In the genomic region with DNA sequence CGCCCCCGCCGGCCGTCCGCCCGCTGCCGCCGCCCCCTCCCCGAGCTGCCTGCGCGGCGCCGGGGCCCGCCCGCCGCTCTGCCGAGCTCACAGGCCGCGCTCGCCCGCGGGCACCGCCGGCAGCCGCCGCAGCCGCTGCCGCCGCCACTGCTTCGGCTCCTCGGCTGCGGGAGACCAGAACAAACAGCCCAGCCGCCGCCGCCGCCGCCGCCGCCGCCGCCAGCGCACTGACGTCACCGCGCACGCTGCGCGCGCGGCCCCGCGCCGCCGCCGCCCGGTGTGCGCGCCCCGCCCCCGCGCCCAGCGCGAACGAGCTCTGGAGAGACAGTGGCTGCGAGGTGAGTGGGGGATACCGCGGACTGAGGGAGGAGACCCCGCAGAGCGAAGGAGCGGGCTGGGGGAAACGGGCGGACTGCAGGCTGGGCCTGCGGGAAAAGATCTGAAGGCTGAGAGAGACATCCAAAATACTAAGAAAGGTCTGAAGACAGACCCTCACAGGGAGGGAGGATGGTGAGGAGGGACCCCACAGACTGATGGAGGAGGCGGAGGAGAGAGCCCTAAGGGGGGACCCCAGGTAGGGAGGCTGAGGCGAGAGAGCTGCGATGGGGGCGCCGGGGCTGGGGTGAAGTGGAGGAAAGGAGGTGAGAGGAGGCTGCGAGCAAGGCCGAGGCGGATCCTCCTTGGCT, we compare ENCODE assay signal across 8 cellular contexts. TPM values are rescaled to one million over a fixed set of nuclear protein-coding genes. Genes with fewer than 3 reads are reported as not detected.
DNase-seq lines count a peak whose midpoint lies in the region; ATAC-seq and TF ChIP-seq lines count a peak whose summit lies in the region.

A gene (minus strand): TSS at position 229 of the 686 bp plus-strand sequence. CDS start 59,440 bp downstream, outside the sequence.

- no peaks in the 10 kb centered on the region for H3K36me3 ChIP-seq in mucosa of descending colon (ENCODE audit: low read depth)

- peaks cover 31% of the 10 kb centered on the region for H3K4me1 ChIP-seq in mucosa of descending colon (ENCODE audit: low read depth)

- no peaks in the 10 kb centered on the region for H3K9me3 ChIP-seq in mucosa of descending colon

- TF ChIP-seq CTCF in mucosa of descending colon (IDR thresholded peaks at IDR 0.05), result no peak

- DNase-seq in SIG-M5 treated with dmso at 0.1 percent for 504 hours (lab: John Stamatoyannopoulos, UW; ENCODE audit: unreplicated experiment), result peak; percentile 17
- no peak for DNase-seq in SIG-M5 (lab: John Stamatoyannopoulos, UW)
- peak; percentile 40 for DNase-seq in NOMO-1 treated with dmso at 0.1 percent for 144 hours (lab: John Stamatoyannopoulos, UW; ENCODE audit: unreplicated experiment)
- peak; percentile 92 for DNase-seq in activated CD8-positive, alpha-beta memory T cell treated with anti-CD3 and anti-CD28 coated beads, Interleukin-2, amount 50 U/mL, for 48 hours
- DNase-seq in epidermal melanocyte (ENCODE audit: insufficient read length, low spot score), result peak; percentile 82
- DNase-seq in mucosa of descending colon, result peak; percentile 84 to 85 (median 85)
- peak; percentile 38 to 60 for DNase-seq in stimulated activated CD8-positive, alpha-beta memory T cell treated with anti-CD3 and anti-CD28 coated beads, Interleukin-4, amount 100 ng/mL, for 1 hour (ENCODE audit: low read depth in 2 of 2, low spot score in 1 of 2)

- peak; percentile 43 for ATAC-seq in HG03097 (IDR thresholded peaks at IDR 0.05; ENCODE audit: low FRiP score, unreplicated experiment)
- peak; percentile 89 for ATAC-seq in mucosa of descending colon

- intact Hi-C loops in mucosa of descending colon (cut with DNase I, micrococcal nuclease), result no loop called here

- H3K4me3 ChIP-seq in mucosa of descending colon, result peak within 1 kb of the TSS; percentile 94

RNA-seq across cellular contexts. Expression of the gene that starts here (rescaled TPM):
- total RNA-seq in mucosa of descending colon, result 100 to 1,000 TPM in 1 of 3 donors, 10 to 100 TPM in 2; 78.3 to 104 (median 82.6) TPM
